ENCODE assay signal across 21 cellular contexts in genomic region chr15:72857331-72858065, GRCh38.
"Had no signal": no experiment of that assay in that cellular context is flagged by ENCODE, and none has a peak within 500 bp of the region (broad histone marks: within the 10 kb centered on the region; RNA-seq: fewer than 3 reads in every experiment).

No MANE protein-coding gene starts in this region.

- H3K36me3 ChIP-seq: MG63 had no signal

- H3K27me3 ChIP-seq: MG63 had no signal

- FAIRE-seq: RCC 7860, TTC549 had no signal

- H3K4me3 Mint-ChIP-seq: activated B cell treated with CpG ODN at 0.5 μM for 24 hours; activated CD4-positive, alpha-beta T cell treated with anti-CD3 and anti-CD28 coated beads, Interleukin-2, amount 10 ng/mL, durations not matched to agents 24 days and 14 days; activated naive CD4-positive, alpha-beta T cell treated with anti-CD3 and anti-CD28 coated beads, Interleukin-2, amount 50 U/mL, for 24 hours; T-cell had no signal

- H3K4me1 Mint-ChIP-seq: activated B cell treated with CpG ODN at 0.5 μM for 24 hours; activated CD4-positive, alpha-beta T cell treated with anti-CD3 and anti-CD28 coated beads, Interleukin-2, amount 10 ng/mL, durations not matched to agents 24 days and 14 days; activated naive CD4-positive, alpha-beta T cell treated with anti-CD3 and anti-CD28 coated beads, Interleukin-2, amount 50 U/mL, for 24 hours; T-cell had no signal

- H3K4me3 ChIP-seq: MG63, SK-N-MC had no signal

- H3K36me3 Mint-ChIP-seq: activated naive CD4-positive, alpha-beta T cell treated with anti-CD3 and anti-CD28 coated beads, Interleukin-2, amount 50 U/mL, for 24 hours; T-cell had no signal

- DNase-seq: activated B cell treated with CpG ODN at 0.5 μM for 24 hours; activated CD4-positive, alpha-beta T cell treated with anti-CD3 and anti-CD28 coated beads for 1 hour; activated CD4-positive, alpha-beta T cell treated with anti-CD3 and anti-CD28 coated beads, Interleukin-2, amount 10 ng/mL, durations not matched to agents 24 days and 14 days; activated CD4-positive, alpha-beta T cell treated with anti-CD3 and anti-CD28 coated beads, Interleukin-2, amount 50 U/mL, for 48 hours; activated T-cell treated with anti-CD3 and anti-CD28 coated beads, Interleukin-2, amount 50 U/mL, for 1 hour; aorta; KG1; MG63; NCI-H1105; NCI-H1436 treated with DMSO at 0.1 percent for 48 hours; NCI-H187; NCI-H2081; NCI-H510A treated with DMSO at 0.1 percent for 48 hours; PC-3; T-cell; T-helper 2 cell; T1000 had no signal

- H3K9me3 Mint-ChIP-seq: activated B cell treated with CpG ODN at 0.5 μM for 24 hours; activated CD4-positive, alpha-beta T cell treated with anti-CD3 and anti-CD28 coated beads, Interleukin-2, amount 10 ng/mL, durations not matched to agents 24 days and 14 days; activated naive CD4-positive, alpha-beta T cell treated with anti-CD3 and anti-CD28 coated beads, Interleukin-2, amount 50 U/mL, for 24 hours; T-cell had no signal

- H3K27ac ChIP-seq: SK-N-MC had no signal

- H3K27ac Mint-ChIP-seq: activated B cell treated with CpG ODN at 0.5 μM for 24 hours; activated CD4-positive, alpha-beta T cell treated with anti-CD3 and anti-CD28 coated beads, Interleukin-2, amount 10 ng/mL, durations not matched to agents 24 days and 14 days; activated naive CD4-positive, alpha-beta T cell treated with anti-CD3 and anti-CD28 coated beads, Interleukin-2, amount 50 U/mL, for 24 hours; T-cell had no signal

- H3K9me3 ChIP-seq: MG63 had no signal
